ENCODE assay signal across 8 cellular contexts in the genomic region with DNA sequence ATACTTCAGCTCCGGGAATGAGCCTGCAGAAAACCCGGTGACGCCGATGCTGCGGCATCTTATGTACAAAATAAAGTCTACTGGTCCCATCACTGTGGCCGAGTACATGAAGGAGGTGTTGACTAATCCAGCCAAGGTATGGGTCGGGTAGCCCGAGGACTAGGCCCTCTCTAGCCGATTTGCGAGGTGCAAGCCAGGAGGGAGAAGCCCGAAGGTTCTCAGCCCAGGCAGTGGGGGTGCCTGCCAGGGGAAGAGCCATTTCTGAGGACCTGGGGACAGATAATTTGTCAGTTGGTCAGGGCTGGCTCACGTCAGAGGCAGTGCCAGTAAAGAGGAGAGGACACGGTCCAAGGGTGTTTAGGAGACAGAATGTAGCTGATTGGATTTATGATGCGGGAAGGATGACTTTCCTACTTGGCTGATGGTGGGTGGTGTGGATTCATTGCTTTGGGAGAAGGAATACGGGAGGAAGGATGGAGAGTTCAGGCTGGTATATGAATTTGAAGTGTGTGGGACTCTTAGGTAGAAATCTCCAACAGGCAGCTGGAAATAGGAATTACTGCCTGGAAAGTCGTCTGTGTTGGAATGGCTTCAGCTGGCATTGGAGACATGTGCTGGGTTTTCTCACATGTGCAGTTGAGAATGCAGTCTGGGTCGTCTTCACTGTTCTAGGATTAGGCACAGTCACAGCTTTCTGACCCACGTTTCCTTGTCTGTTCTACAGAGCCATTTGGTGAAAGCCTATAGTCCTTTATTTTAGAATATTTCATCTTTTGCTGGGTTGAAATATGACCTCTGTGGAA. TPM values are rescaled to one million over a fixed set of nuclear protein-coding genes. Genes with fewer than 3 reads are reported as not detected.
DNase-seq lines count a peak whose midpoint lies in the region; ATAC-seq and TF ChIP-seq lines count a peak whose summit lies in the region.

No MANE protein-coding gene starts in this region.

- H3K27ac ChIP-seq in heart right ventricle (peak overlapping the region in 9 of 10 donors; percentile 80 to 96 (median 92)), gastrocnemius medialis (peak overlapping the region; percentile 91 to 98 (median 94))

- H3K27me3 ChIP-seq in heart right ventricle (no peaks in the 10 kb centered on the region), gastrocnemius medialis (no peaks in the 10 kb centered on the region)

- TF ChIP-seq POLR2A in gastrocnemius medialis (IDR thresholded peaks at IDR 0.05), result no peak

- CTCF ChIA-PET in activated CD8-positive, alpha-beta T cell treated with anti-CD3 and anti-CD28 coated beads, Interleukin-2, amount 10 ng/mL, durations not matched to agents 7 days and 5 days (lab: Charles Lee), result interaction anchor here (0.8 to 1.3 kb wide), 3 partner anchors 9 to 76 kb away, joined by 3 to 6 read pairs (median 5); a partner anchor contains a TSS

- H3K9me3 Mint-ChIP-seq in activated CD8-positive, alpha-beta T cell treated with anti-CD3 and anti-CD28 coated beads, Interleukin-2, amount 10 ng/mL, durations not matched to agents 7 days and 5 days (ENCODE audit: insufficient read depth), result no peaks in the 10 kb centered on the region

- TF ChIP-seq CTCF in heart right ventricle (IDR thresholded peaks at IDR 0.05) (no peak), gastrocnemius medialis (IDR thresholded peaks at IDR 0.05 in 4 of 5, conservative IDR thresholded peaks at IDR 0.05 in 1 of 5) (no peak)

- peaks cover 7 to 43% (median 34%) of the 10 kb centered on the region in 9 donors for H3K4me1 ChIP-seq in heart right ventricle
- H3K4me1 ChIP-seq in gastrocnemius medialis, result peaks cover 29 to 31% of the 10 kb centered on the region in 2 donors

- peaks cover 26% of the 10 kb centered on the region for H3K4me1 Mint-ChIP-seq in activated CD8-positive, alpha-beta T cell treated with anti-CD3 and anti-CD28 coated beads, Interleukin-2, amount 10 ng/mL, durations not matched to agents 7 days and 5 days (ENCODE audit: low read depth)

- H3K27me3 Mint-ChIP-seq in activated CD8-positive, alpha-beta T cell treated with anti-CD3 and anti-CD28 coated beads, Interleukin-2, amount 10 ng/mL, durations not matched to agents 7 days and 5 days (ENCODE audit: low read depth), result no peaks in the 10 kb centered on the region

- no peak overlapping the region for H3K27ac Mint-ChIP-seq in activated CD8-positive, alpha-beta T cell treated with anti-CD3 and anti-CD28 coated beads, Interleukin-2, amount 10 ng/mL, durations not matched to agents 7 days and 5 days

- intact Hi-C loops in heart right ventricle (cut with DNase I), result no loop called here
- intact Hi-C loops in gastrocnemius medialis (cut with DNase I; ENCODE audit: low total_unique reads), result loop anchor here (5.0 kb wide), 3 partner anchors 145 to 265 kb away; a partner anchor contains a TSS

- peaks cover 33% of the 10 kb centered on the region for H3K36me3 Mint-ChIP-seq in activated CD8-positive, alpha-beta T cell treated with anti-CD3 and anti-CD28 coated beads, Interleukin-2, amount 10 ng/mL, durations not matched to agents 7 days and 5 days (ENCODE audit: low read depth)

- no peaks in the 10 kb centered on the region for H3K9me3 ChIP-seq in heart right ventricle
- no peaks in the 10 kb centered on the region for H3K9me3 ChIP-seq in gastrocnemius medialis

- H3K4me3 ChIP-seq in heart right ventricle (peak overlapping the region; percentile 63 to 96 (median 75)), gastrocnemius medialis (peak overlapping the region; percentile 80 to 97 (median 87))

- in situ Hi-C loops in G401 (cut with HindIII; ENCODE audit: low sequenced_read_pairs), result no loop called here
- in situ Hi-C loops in gastrocnemius medialis (cut with MboI; ENCODE audit: low sequenced_read_pairs in 4 of 4), result no loop called here

- WGBS in heart right ventricle, 2 donors, result 11 to 14% methylated on average over 18 of the region's 18 CpGs

- ATAC-seq in HG03175 (IDR thresholded peaks at IDR 0.05; ENCODE audit: unreplicated experiment) (peak; percentile 11), heart right ventricle (peak; percentile 3 to 54 (median 31)), gastrocnemius medialis (peak; percentile 6 to 15), GM19324 (IDR thresholded peaks at IDR 0.05; ENCODE audit: low FRiP score, unreplicated experiment) (no peak), HG03342 (IDR thresholded peaks at IDR 0.05; ENCODE audit: unreplicated experiment) (no peak), HG03045 (IDR thresholded peaks at IDR 0.05; ENCODE audit: unreplicated experiment) (no peak)
- ATAC-seq in activated CD8-positive, alpha-beta T cell treated with anti-CD3 and anti-CD28 coated beads, Interleukin-2, amount 10 ng/mL, durations not matched to agents 7 days and 5 days, result peak; percentile 9

- peak; percentile 35 for DNase-seq in G401 (ENCODE audit: low spot score)
- DNase-seq in activated CD8-positive, alpha-beta T cell treated with anti-CD3 and anti-CD28 coated beads, Interleukin-2, amount 10 ng/mL, durations not matched to agents 7 days and 5 days, result no peak
- peak in 1 of 2 donors; percentile 10 for DNase-seq in heart right ventricle
- peak in 1 of 2 donors; percentile 18 for DNase-seq in gastrocnemius medialis

- peaks cover 0 to 42% (median 14%) of the 10 kb centered on the region in 9 donors for H3K36me3 ChIP-seq in heart right ventricle
- peaks cover 0 to 16% of the 10 kb centered on the region in 2 donors for H3K36me3 ChIP-seq in gastrocnemius medialis

- H3K4me3 Mint-ChIP-seq in activated CD8-positive, alpha-beta T cell treated with anti-CD3 and anti-CD28 coated beads, Interleukin-2, amount 10 ng/mL, durations not matched to agents 7 days and 5 days, result no peak overlapping the region

- POLR2A ChIA-PET in activated CD8-positive, alpha-beta T cell treated with anti-CD3 and anti-CD28 coated beads, Interleukin-2, amount 10 ng/mL, durations not matched to agents 7 days and 5 days (lab: Charles Lee), result interaction anchor here (0.6 to 1.8 kb wide), 10 partner anchors 13 to 91 kb away, joined by 3 to 12 read pairs (median 4); a partner anchor contains a TSS

RNA-seq across cellular contexts. Expression of a gene that starts 0.9 kb away (rescaled TPM):
- total RNA-seq in G401 (2014; rRNA removed; shearing (Covaris generic)), result 29.3 and 29.4 TPM in 2 replicates
- 10 to 100 TPM; 19.7 to 20.0 TPM for total RNA-seq in activated CD8-positive, alpha-beta T cell treated with anti-CD3 and anti-CD28 coated beads, Interleukin-2, amount 10 ng/mL, durations not matched to agents 7 days and 5 days
- total RNA-seq in heart right ventricle (10 to 100 TPM; 21.3 to 30.5 (median 26.8) TPM), gastrocnemius medialis (10 to 100 TPM; 13.7 to 24.0 (median 19.9) TPM)
- polyA plus RNA-seq in heart right ventricle, result 10 to 100 TPM; 13.1 to 23.3 TPM

RNA-seq across cellular contexts. Expression of a gene that starts 0.9 kb away (rescaled TPM):
- 41.3 and 63.4 TPM in 2 replicates for total RNA-seq in G401 (2014; rRNA removed; shearing (Covaris generic))
- total RNA-seq in activated CD8-positive, alpha-beta T cell treated with anti-CD3 and anti-CD28 coated beads, Interleukin-2, amount 10 ng/mL, durations not matched to agents 7 days and 5 days, result 10 to 100 TPM; 46.7 to 54.4 TPM
- total RNA-seq in heart right ventricle (10 to 100 TPM; 22.4 to 35.0 (median 27.2) TPM), gastrocnemius medialis (10 to 100 TPM; 43.2 to 75.0 (median 51.9) TPM)
- polyA plus RNA-seq in heart right ventricle, result 10 to 100 TPM; 32.6 to 42.9 TPM

RNA-seq across cellular contexts. Expression of a gene that starts 36.0 kb away (rescaled TPM):
- 15.9 and 18.5 TPM in 2 replicates for total RNA-seq in G401 (2014; rRNA removed; shearing (Covaris generic))
- total RNA-seq in activated CD8-positive, alpha-beta T cell treated with anti-CD3 and anti-CD28 coated beads, Interleukin-2, amount 10 ng/mL, durations not matched to agents 7 days and 5 days, result 10 to 100 TPM; 35.1 to 36.0 TPM
- 10 to 100 TPM; 54.2 to 68.2 (median 60.3) TPM for total RNA-seq in heart right ventricle
- 100 to 1,000 TPM in 1 of 2 donors, 10 to 100 TPM in 1; 27.3 to 190 TPM for polyA plus RNA-seq in heart right ventricle
- total RNA-seq in gastrocnemius medialis, result 10 to 100 TPM; 19.9 to 33.1 (median 24.1) TPM

RNA-seq across cellular contexts. Expression of a gene that starts 43.9 kb away (rescaled TPM):
- not detected in 2 replicates for total RNA-seq in G401 (2014; rRNA removed; shearing (Covaris generic))
- total RNA-seq in activated CD8-positive, alpha-beta T cell treated with anti-CD3 and anti-CD28 coated beads, Interleukin-2, amount 10 ng/mL, durations not matched to agents 7 days and 5 days, result not detected
- total RNA-seq in heart right ventricle (not detected), gastrocnemius medialis (not detected)
- polyA plus RNA-seq in heart right ventricle, result not detected

Comparison
In these comparisons a context has a peak if more than half of its experiments do, and no peak if none do; other contexts are left out.
1. ATAC-seq: peak in HG03175 (single experiment), activated CD8-positive, alpha-beta T cell treated with anti-CD3 and anti-CD28 coated beads, Interleukin-2, amount 10 ng/mL, durations not matched to agents 7 days and 5 days (single experiment), heart right ventricle (8 of 8) and gastrocnemius medialis (2 of 2); none in GM19324 (single experiment), HG03342 (single experiment) and HG03045 (single experiment).